ENCODE assay signal across 31 cellular contexts in the genomic region with DNA sequence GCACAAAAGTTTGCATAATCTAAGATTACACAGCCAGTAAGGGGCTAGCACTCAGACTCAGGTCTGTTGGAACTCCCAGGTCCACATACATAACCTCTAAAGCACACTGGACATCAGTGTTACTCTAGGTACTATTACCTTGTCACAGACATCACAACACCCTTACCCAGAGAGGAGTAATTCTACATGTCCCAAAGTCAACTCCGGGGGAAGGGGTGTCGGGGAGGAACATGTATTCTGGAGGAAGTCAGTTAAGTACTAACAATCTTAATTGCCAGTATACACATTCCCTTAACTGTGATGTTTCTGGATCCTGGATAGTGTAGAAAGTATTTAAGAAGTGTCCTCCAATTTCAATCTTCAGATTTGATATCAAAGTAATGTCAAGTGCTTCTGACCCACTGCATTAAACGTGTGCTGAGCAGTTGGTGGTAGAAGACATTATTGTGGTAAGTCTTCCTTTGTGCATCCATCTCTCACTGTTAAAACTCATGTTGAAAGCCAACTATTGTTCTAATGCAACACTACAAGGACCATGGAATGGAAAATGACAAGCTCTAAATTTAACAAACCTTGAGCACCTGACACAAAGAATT.
"Had no signal": no experiment of that assay in that cellular context is flagged by ENCODE, and none has a peak within 500 bp of the region (broad histone marks: within the 10 kb centered on the region; RNA-seq: fewer than 3 reads in every experiment).

No MANE protein-coding gene starts in this region.

- H3K27me3 ChIP-seq: ascending aorta, cardiac muscle cell had no signal

- FAIRE-seq: bronchial epithelial cell had no signal

- DNase-seq: activated CD4-positive, alpha-beta memory T cell treated with anti-CD3 and anti-CD28 coated beads, Interleukin-2, amount 10 ng/mL, durations not matched to agents 7 days and 5 days; activated CD4-positive, alpha-beta T cell treated with anti-CD3 and anti-CD28 coated beads for 1 hour; activated CD4-positive, alpha-beta T cell treated with anti-CD3 and anti-CD28 coated beads for 36 hours; activated CD4-positive, alpha-beta T cell treated with anti-CD3 and anti-CD28 coated beads for 48 hours; activated CD4-positive, alpha-beta T cell treated with anti-CD3 and anti-CD28 coated beads, Interleukin-2, amount 10 ng/mL, durations not matched to agents 7 days and 5 days; activated CD4-positive, alpha-beta T cell treated with anti-CD3 and anti-CD28 coated beads, Interleukin-2, amount 50 U/mL, for 48 hours; activated CD4-positive, CD25-positive, alpha-beta regulatory T cell; activated CD8-positive, alpha-beta memory T cell treated with anti-CD3 and anti-CD28 coated beads for 24 hours; activated CD8-positive, alpha-beta memory T cell treated with anti-CD3 and anti-CD28 coated beads, Interleukin-2, amount 10 ng/mL, durations not matched to agents 7 days and 5 days; activated CD8-positive, alpha-beta memory T cell treated with anti-CD3 and anti-CD28 coated beads, Interleukin-2, amount 50 U/mL, for 48 hours; activated CD8-positive, alpha-beta T cell treated with anti-CD3 and anti-CD28 coated beads, Interleukin-2, amount 10 ng/mL, durations not matched to agents 7 days and 5 days; activated effector memory CD4-positive, alpha-beta T cell treated with Interleukin-2 at 50 U/mL for 16 hours; activated gamma-delta T cell; activated naive CD4-positive, alpha-beta T cell treated with anti-CD3 and anti-CD28 coated beads, Interleukin-2, amount 10 ng/mL, durations not matched to agents 7 days and 5 days; activated naive CD4-positive, alpha-beta T cell treated with Interleukin-2 at 50 U/mL for 16 hours; activated naive CD8-positive, alpha-beta T cell treated with anti-CD3 and anti-CD28 coated beads, Interleukin-2, amount 10 ng/mL, durations not matched to agents 7 days and 5 days; activated naive CD8-positive, alpha-beta T cell treated with anti-CD3 and anti-CD28 coated beads, Interleukin-2, amount 50 U/mL, for 24 hours; activated T-cell treated with anti-CD3 and anti-CD28 coated beads, Interleukin-2, amount 50 U/mL, for 24 hours; activated T-cell treated with anti-CD3 and anti-CD28 coated beads, Interleukin-2, amount 50 U/mL, for 48 hours; amygdala; anterior cingulate cortex; caudate nucleus; cerebellar nuclear complex; T-helper 2 cell; T-helper 9 cell; WERI-Rb-1 had no signal

- H3K4me1 ChIP-seq: ascending aorta had no signal

- H3K36me3 ChIP-seq: ascending aorta, cardiac muscle cell, WERI-Rb-1 had no signal

- ATAC-seq: activated CD4-positive, alpha-beta T cell treated with anti-CD3 and anti-CD28 coated beads for 36 hours; activated CD4-positive, CD25-positive, alpha-beta regulatory T cell treated with anti-CD3 and anti-CD28 coated beads, Interleukin-2, amount 50 U/mL, for 24 hours; activated CD8-positive, alpha-beta memory T cell treated with anti-CD3 and anti-CD28 coated beads, Interleukin-2, amount 10 ng/mL, durations not matched to agents 7 days and 5 days; activated CD8-positive, alpha-beta T cell treated with anti-CD3 and anti-CD28 coated beads, Interleukin-2, amount 10 ng/mL, durations not matched to agents 7 days and 5 days; activated naive CD8-positive, alpha-beta T cell treated with anti-CD3 and anti-CD28 coated beads, Interleukin-2, amount 50 U/mL, for 24 hours; WTC11 had no signal

- H3K9me3 ChIP-seq: ascending aorta had no signal

- H3K27ac ChIP-seq: ascending aorta, cardiac muscle cell, WERI-Rb-1 had no signal

- H3K4me3 ChIP-seq: ascending aorta, cardiac muscle cell had no signal
